ENCODE assay signal across 17 cellular contexts in genomic region chr4:84403656-84404055, GRCh38.
DNase-seq lines count a peak whose midpoint lies in the region; TF ChIP-seq lines count a peak whose summit lies in the region.
"Had no signal": no experiment of that assay in that cellular context is flagged by ENCODE, and none has a peak within 500 bp of the region (broad histone marks: within the 10 kb centered on the region; RNA-seq: fewer than 3 reads in every experiment).

No MANE protein-coding gene starts in this region.

- no peaks in the 10 kb centered on the region for H3K36me3 Mint-ChIP-seq in HFFc6 (ENCODE audit: low read depth)
- H3K36me3 Mint-ChIP-seq: neural progenitor cell had no signal

- no peaks in the 10 kb centered on the region for H3K4me1 Mint-ChIP-seq in HFFc6 (ENCODE audit: low read depth)
- H3K4me1 Mint-ChIP-seq: activated T-helper 17 cell treated with anti-CD3 and anti-CD28 coated beads, Interleukin-2, amount 50 U/mL, for 72 hours had no signal

- no peaks in the 10 kb centered on the region for H3K79me2 ChIP-seq in mammary epithelial cell (ENCODE audit: insufficient read depth, low read length)

- no peaks in the 10 kb centered on the region for H3K36me3 ChIP-seq in mammary epithelial cell (ENCODE audit: insufficient read depth, low read length)
- H3K36me3 ChIP-seq: left ventricle myocardium inferior, neural progenitor cell had no signal

- no peak overlapping the region for H3K9ac ChIP-seq in mammary epithelial cell (ENCODE audit: insufficient read depth, low read length)
- H3K9ac ChIP-seq: neural progenitor cell had no signal

- WGBS in mammary epithelial cell (ENCODE audit: low coverage, missing lambda C conversion rate): 80% methylated on average over 4 of the region's 4 CpGs

- no TSS peak for BruUV-seq in mammary epithelial cell (replicated peaks; lab: Mats Ljungman, UMichigan)

- CTCF ChIA-PET in mammary epithelial cell (lab: Charles Lee; ENCODE audit: low non-redundant PET): no interaction called here

- TF ChIP-seq CTCF in mammary epithelial cell (conservative IDR thresholded peaks at IDR 0.05 in 1 of 2, IDR thresholded peaks at IDR 0.05 in 1 of 2; ENCODE audit: extremely low read depth in 1 of 2, insufficient read depth in 1 of 2, low read depth in 1 of 2, low read length in 2 of 2): no peak
- no peak for TF ChIP-seq CTCF in HFFc6 (IDR thresholded peaks at IDR 0.05)

- dilution Hi-C loops in mammary epithelial cell (cut with HindIII; ENCODE audit: low sequenced_read_pairs): no loop called here

- H4K20me1 ChIP-seq in mammary epithelial cell (ENCODE audit: insufficient read depth, low read length): no peaks in the 10 kb centered on the region

- intact Hi-C loops in mammary epithelial cell (cut with micrococcal nuclease): no loop called here

- no peaks in the 10 kb centered on the region for H3K4me1 ChIP-seq in mammary epithelial cell (ENCODE audit: insufficient read depth, low read length)
- H3K4me1 ChIP-seq: left ventricle myocardium inferior had no signal

- H3K27ac Mint-ChIP-seq in HFFc6: no peak overlapping the region
- H3K27ac Mint-ChIP-seq: activated T-helper 17 cell treated with anti-CD3 and anti-CD28 coated beads, Interleukin-2, amount 50 U/mL, for 72 hours; neural progenitor cell had no signal

- peaks cover 7% of the 10 kb centered on the region for H3K9me3 Mint-ChIP-seq in HFFc6
- H3K9me3 Mint-ChIP-seq: activated T-helper 17 cell treated with anti-CD3 and anti-CD28 coated beads, Interleukin-2, amount 50 U/mL, for 72 hours; neural progenitor cell had no signal

- no peak overlapping the region for H3K4me3 ChIP-seq in mammary epithelial cell (replicated peaks in 1 of 3; ENCODE audit: insufficient read depth in 1 of 3, low read depth in 2 of 3, low read length in 3 of 3)
- H3K4me3 ChIP-seq: left ventricle myocardium inferior, neural progenitor cell had no signal

- DNase-seq in GM04503 (ENCODE audit: low read depth) (peak; percentile 28), MV-4-11 (lab: John Stamatoyannopoulos, UW) (peak; percentile 35), mammary epithelial cell (peak; percentile 5), renal cortical epithelial cell (ENCODE audit: low read depth) (peak; percentile 54), RPMI8226 (no peak), HFFc6 (no peak), caudate nucleus (lab: John Stamatoyannopoulos, UW) (no peak)
- DNase-seq: activated CD4-positive, alpha-beta T cell treated with anti-CD3 and anti-CD28 coated beads for 1 hour; central memory CD4-positive, alpha-beta T cell; DND-41; GOT3; left ventricle myocardium inferior; NCI-H187; NCI-H2227 treated with DMSO at 0.1 percent for 48 hours had no signal

- no peaks in the 10 kb centered on the region for H3K9me3 ChIP-seq in mammary epithelial cell (replicated peaks; ENCODE audit: insufficient read depth, low read length)
- H3K9me3 ChIP-seq: left ventricle myocardium inferior had no signal

- no peak overlapping the region for H2AFZ ChIP-seq in mammary epithelial cell (ENCODE audit: low read depth, low read length)
- H2AFZ ChIP-seq: neural progenitor cell had no signal

- H3K4me3 Mint-ChIP-seq in HFFc6: no peak overlapping the region
- H3K4me3 Mint-ChIP-seq: activated T-helper 17 cell treated with anti-CD3 and anti-CD28 coated beads, Interleukin-2, amount 50 U/mL, for 72 hours; neural progenitor cell had no signal

- H3K27me3 ChIP-seq in mammary epithelial cell (ENCODE audit: insufficient read depth, low read length): no peaks in the 10 kb centered on the region
- H3K27me3 ChIP-seq: neural progenitor cell had no signal

- no peaks in the 10 kb centered on the region for H3K27me3 Mint-ChIP-seq in HFFc6 (ENCODE audit: insufficient read depth)

- H3K27ac ChIP-seq in mammary epithelial cell (ENCODE audit: insufficient read depth, low read depth, low read length) (no peak overlapping the region), caudate nucleus (ENCODE audit: low read depth, low read length) (no peak overlapping the region)
- H3K27ac ChIP-seq: epithelial cell of prostate, left ventricle myocardium inferior, neural progenitor cell had no signal

- in situ Hi-C loops in mammary epithelial cell (cut with MboI; ENCODE audit: low sequenced_read_pairs in 2 of 2): no loop called here

- no peak overlapping the region for H3K4me2 ChIP-seq in mammary epithelial cell (ENCODE audit: insufficient read depth, low read depth, low read length)
- H3K4me2 ChIP-seq: neural progenitor cell had no signal

Comparison
In these comparisons a context has a peak if more than half of its experiments do, and no peak if none do; other contexts are left out.
1. DNase-seq: peak in GM04503 (single experiment), MV-4-11 (single experiment), mammary epithelial cell (single experiment) and renal cortical epithelial cell (single experiment); none in RPMI8226 (single experiment), HFFc6 (single experiment) and caudate nucleus (0 of 61).